ENCODE assay signal across 40 cellular contexts in genomic region chr6:55642366-55642765, GRCh38.
"Had no signal": no experiment of that assay in that cellular context is flagged by ENCODE, and none has a peak within 500 bp of the region (broad histone marks: within the 10 kb centered on the region; RNA-seq: fewer than 3 reads in every experiment).

No MANE protein-coding gene starts in this region.

- FAIRE-seq: astrocyte had no signal

- H3K4me3 Mint-ChIP-seq: activated naive CD4-positive, alpha-beta T cell treated with anti-CD3 and anti-CD28 coated beads for 36 hours; activated naive CD4-positive, alpha-beta T cell treated with anti-CD3 and anti-CD28 coated beads, Interleukin-2, amount 10 ng/mL, durations not matched to agents 7 days and 5 days; activated naive CD4-positive, alpha-beta T cell treated with anti-CD3 and anti-CD28 coated beads, Interleukin-2, amount 50 U/mL, for 24 hours; activated naive CD8-positive, alpha-beta T cell; activated naive CD8-positive, alpha-beta T cell treated with anti-CD3 and anti-CD28 coated beads for 36 hours; activated naive CD8-positive, alpha-beta T cell treated with anti-CD3 and anti-CD28 coated beads, Interleukin-2, amount 10 ng/mL, durations not matched to agents 7 days and 5 days; activated naive CD8-positive, alpha-beta T cell treated with anti-CD3 and anti-CD28 coated beads, Interleukin-2, amount 50 U/mL, for 24 hours; activated T-cell treated with anti-CD3 and anti-CD28 coated beads, Interleukin-2, amount 50 U/mL, for 24 hours; activated T-cell treated with anti-CD3 and anti-CD28 coated beads, Interleukin-2, amount 50 U/mL, for 4 hours; activated T-cell treated with anti-CD3 and anti-CD28 coated beads, Interleukin-2, amount 50 U/mL, for 72 hours; activated T-helper 1 cell treated with anti-CD3 and anti-CD28 coated beads, Interleukin-12 subunit alpha, Interleukin-12 subunit beta, Interleukin-2, Interleukin-4 antibody, amounts not matched to agents 30 ng/mL and 10 ng/mL and 1 ng/mL, durations not matched to agents 14 hours and 24 hours and 36 hours; activated T-helper 17 cell treated with anti-CD3 and anti-CD28 coated beads, Interleukin-2, amount 50 U/mL, for 72 hours; brain; central memory CD8-positive, alpha-beta T cell had no signal

- DNase-seq: activated effector memory CD4-positive, alpha-beta T cell treated with anti-CD3 and anti-CD28 coated beads, Interleukin-2, amount 50 U/mL, for 16 hours; activated effector memory CD4-positive, alpha-beta T cell treated with Interleukin-2 at 50 U/mL for 16 hours; activated gamma-delta T cell; activated gamma-delta T cell treated with Interleukin-2 at 50 U/mL for 16 hours; activated naive CD4-positive, alpha-beta T cell; activated naive CD4-positive, alpha-beta T cell treated with anti-CD3 and anti-CD28 coated beads for 36 hours; activated naive CD4-positive, alpha-beta T cell treated with anti-CD3 and anti-CD28 coated beads, Interleukin-2, amount 10 ng/mL, durations not matched to agents 7 days and 5 days; activated naive CD4-positive, alpha-beta T cell treated with anti-CD3 and anti-CD28 coated beads, Interleukin-2, amount 50 U/mL, for 16 hours; activated naive CD4-positive, alpha-beta T cell treated with Interleukin-2 at 50 U/mL for 16 hours; activated naive CD8-positive, alpha-beta T cell treated with anti-CD3 and anti-CD28 coated beads for 36 hours; activated naive CD8-positive, alpha-beta T cell treated with anti-CD3 and anti-CD28 coated beads, Interleukin-2, amount 10 ng/mL, durations not matched to agents 7 days and 5 days; activated naive CD8-positive, alpha-beta T cell treated with anti-CD3 and anti-CD28 coated beads, Interleukin-2, amount 50 U/mL, for 24 hours; activated T-cell treated with anti-CD3 and anti-CD28 coated beads for 4 hours; activated T-cell treated with anti-CD3 and anti-CD28 coated beads, Interleukin-2, amount 50 U/mL, for 1 hour; activated T-cell treated with anti-CD3 and anti-CD28 coated beads, Interleukin-2, amount 50 U/mL, for 24 hours; activated T-cell treated with anti-CD3 and anti-CD28 coated beads, Interleukin-2, amount 50 U/mL, for 4 hours; activated T-cell treated with anti-CD3 and anti-CD28 coated beads, Interleukin-2, amount 50 U/mL, for 48 hours; activated T-cell treated with anti-CD3 and anti-CD28 coated beads, Interleukin-2, amount 50 U/mL, for 72 hours; adrenal gland; amniotic stem cell; amygdala; anterior cingulate cortex; aorta; body of pancreas; brain microvascular endothelial cell; caudate nucleus; central memory CD4-positive, alpha-beta T cell; cerebellar nuclear complex had no signal

- H3K36me3 Mint-ChIP-seq: activated naive CD4-positive, alpha-beta T cell treated with anti-CD3 and anti-CD28 coated beads, Interleukin-2, amount 10 ng/mL, durations not matched to agents 7 days and 5 days; activated naive CD4-positive, alpha-beta T cell treated with anti-CD3 and anti-CD28 coated beads, Interleukin-2, amount 50 U/mL, for 24 hours; activated naive CD4-positive, alpha-beta T cell treated with anti-CD3 and anti-CD28 coated beads, Interleukin-2, amount 50 U/mL, for 72 hours; activated naive CD8-positive, alpha-beta T cell; activated naive CD8-positive, alpha-beta T cell treated with anti-CD3 and anti-CD28 coated beads for 36 hours; activated naive CD8-positive, alpha-beta T cell treated with anti-CD3 and anti-CD28 coated beads, Interleukin-2, amount 10 ng/mL, durations not matched to agents 7 days and 5 days; brain had no signal

- H3K4me1 ChIP-seq: adrenal gland, ascending aorta, body of pancreas, breast epithelium had no signal

- H3K4me1 Mint-ChIP-seq: activated naive CD4-positive, alpha-beta T cell treated with anti-CD3 and anti-CD28 coated beads, Interleukin-2, amount 10 ng/mL, durations not matched to agents 7 days and 5 days; activated naive CD4-positive, alpha-beta T cell treated with anti-CD3 and anti-CD28 coated beads, Interleukin-2, amount 50 U/mL, for 24 hours; activated naive CD8-positive, alpha-beta T cell treated with anti-CD3 and anti-CD28 coated beads for 36 hours; activated naive CD8-positive, alpha-beta T cell treated with anti-CD3 and anti-CD28 coated beads, Interleukin-2, amount 10 ng/mL, durations not matched to agents 7 days and 5 days; activated naive CD8-positive, alpha-beta T cell treated with anti-CD3 and anti-CD28 coated beads, Interleukin-2, amount 50 U/mL, for 24 hours; activated T-helper 17 cell treated with anti-CD3 and anti-CD28 coated beads, Interleukin-2, amount 50 U/mL, for 72 hours; central memory CD8-positive, alpha-beta T cell had no signal

- H3K27ac Mint-ChIP-seq: activated naive CD4-positive, alpha-beta T cell treated with anti-CD3 and anti-CD28 coated beads for 36 hours; activated naive CD4-positive, alpha-beta T cell treated with anti-CD3 and anti-CD28 coated beads, Interleukin-2, amount 10 ng/mL, durations not matched to agents 7 days and 5 days; activated naive CD4-positive, alpha-beta T cell treated with anti-CD3 and anti-CD28 coated beads, Interleukin-2, amount 50 U/mL, for 24 hours; activated naive CD4-positive, alpha-beta T cell treated with anti-CD3 and anti-CD28 coated beads, Interleukin-2, amount 50 U/mL, for 72 hours; activated naive CD8-positive, alpha-beta T cell; activated naive CD8-positive, alpha-beta T cell treated with anti-CD3 and anti-CD28 coated beads for 36 hours; activated naive CD8-positive, alpha-beta T cell treated with anti-CD3 and anti-CD28 coated beads, Interleukin-2, amount 10 ng/mL, durations not matched to agents 7 days and 5 days; activated naive CD8-positive, alpha-beta T cell treated with anti-CD3 and anti-CD28 coated beads, Interleukin-2, amount 50 U/mL, for 24 hours; activated T-cell treated with anti-CD3 and anti-CD28 coated beads, Interleukin-2, amount 50 U/mL, for 24 hours; activated T-cell treated with anti-CD3 and anti-CD28 coated beads, Interleukin-2, amount 50 U/mL, for 72 hours; activated T-helper 1 cell treated with anti-CD3 and anti-CD28 coated beads, Interleukin-12 subunit alpha, Interleukin-12 subunit beta, Interleukin-2, Interleukin-4 antibody, amounts not matched to agents 30 ng/mL and 10 ng/mL and 1 ng/mL, durations not matched to agents 14 hours and 24 hours and 36 hours; activated T-helper 17 cell treated with anti-CD3 and anti-CD28 coated beads, Interleukin-2, amount 50 U/mL, for 72 hours; activated T-helper 2 cell treated with anti-CD3 and anti-CD28 coated beads, Interferon-gamma antibody, Interleukin-2, Interleukin-4, amounts not matched to agents 10 μg/mL and 5 μg/mL and 100 μg/mL, durations not matched to agents 14 hours and 24 hours and 36 hours; brain had no signal

- H3K27ac ChIP-seq: adrenal gland, ascending aorta, body of pancreas, brain microvascular endothelial cell, breast epithelium, cardiac muscle cell had no signal

- H3K9me3 ChIP-seq: adrenal gland, body of pancreas had no signal

- ATAC-seq: activated naive CD4-positive, alpha-beta T cell treated with anti-CD3 and anti-CD28 coated beads, Interleukin-2, amount 50 U/mL, for 72 hours; activated naive CD8-positive, alpha-beta T cell treated with anti-CD3 and anti-CD28 coated beads, Interleukin-2, amount 50 U/mL, for 24 hours; activated T-cell treated with anti-CD3 and anti-CD28 coated beads, Interleukin-2, amount 50 U/mL, for 4 hours; activated T-cell treated with anti-CD3 and anti-CD28 coated beads, Interleukin-2, amount 50 U/mL, for 72 hours; activated T-helper 17 cell treated with anti-CD3 and anti-CD28 coated beads, Interleukin-2, amount 50 U/mL, for 72 hours; body of pancreas had no signal

- H3K36me3 ChIP-seq: adrenal gland, ascending aorta, brain microvascular endothelial cell, breast epithelium, cardiac muscle cell had no signal

- H3K27me3 Mint-ChIP-seq: activated naive CD4-positive, alpha-beta T cell treated with anti-CD3 and anti-CD28 coated beads, Interleukin-2, amount 10 ng/mL, durations not matched to agents 7 days and 5 days; activated naive CD4-positive, alpha-beta T cell treated with anti-CD3 and anti-CD28 coated beads, Interleukin-2, amount 50 U/mL, for 24 hours; activated naive CD8-positive, alpha-beta T cell; activated naive CD8-positive, alpha-beta T cell treated with anti-CD3 and anti-CD28 coated beads for 36 hours; activated naive CD8-positive, alpha-beta T cell treated with anti-CD3 and anti-CD28 coated beads, Interleukin-2, amount 10 ng/mL, durations not matched to agents 7 days and 5 days; activated naive CD8-positive, alpha-beta T cell treated with anti-CD3 and anti-CD28 coated beads, Interleukin-2, amount 50 U/mL, for 24 hours; activated T-cell treated with anti-CD3 and anti-CD28 coated beads, Interleukin-2, amount 50 U/mL, for 24 hours; activated T-helper 17 cell treated with anti-CD3 and anti-CD28 coated beads, Interleukin-2, amount 50 U/mL, for 72 hours; central memory CD8-positive, alpha-beta T cell had no signal

- H3K4me3 ChIP-seq: adrenal gland, ascending aorta, body of pancreas, breast epithelium, cardiac muscle cell had no signal

- H3K27me3 ChIP-seq: adrenal gland, ascending aorta, body of pancreas, brain microvascular endothelial cell, breast epithelium, cardiac muscle cell had no signal
